In the genomic region with DNA sequence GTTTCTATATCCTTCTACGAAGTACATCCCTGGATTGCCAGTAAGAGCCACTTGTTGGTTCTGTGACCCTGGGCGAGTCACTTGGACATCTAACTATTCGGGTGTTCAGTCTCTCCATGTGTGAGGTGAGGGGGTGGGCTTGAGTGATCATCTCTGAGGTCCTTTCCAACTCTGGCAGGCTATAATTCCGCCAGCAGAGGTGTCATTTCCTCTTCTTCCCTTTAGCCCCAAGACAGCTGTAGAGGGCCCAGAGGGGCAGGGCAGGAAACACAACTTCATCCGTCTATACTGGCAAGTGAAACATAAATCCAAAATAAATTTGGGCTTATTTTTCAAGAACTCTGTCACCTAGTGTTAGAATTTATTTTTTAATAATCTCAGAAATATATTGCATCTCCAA, we compare ENCODE assay signal across 29 cellular contexts. TPM values are rescaled to one million over a fixed set of nuclear protein-coding genes. Genes with fewer than 3 reads are reported as not detected.
"Had no signal": no experiment of that assay in that cellular context is flagged by ENCODE, and none has a peak within 500 bp of the region (broad histone marks: within the 10 kb centered on the region; RNA-seq: fewer than 3 reads in every experiment).

No MANE protein-coding gene starts in this region.

- ATAC-seq: activated naive CD8-positive, alpha-beta T cell treated with anti-CD3 and anti-CD28 coated beads, Interleukin-2, amount 50 U/mL, for 24 hours; activated T-cell treated with anti-CD3 and anti-CD28 coated beads, Interleukin-2, amount 50 U/mL, for 4 hours; body of pancreas; WTC11 had no signal

- H3K9me3 Mint-ChIP-seq: activated CD4-positive, alpha-beta memory T cell treated with anti-CD3 and anti-CD28 coated beads, Interleukin-2, amount 10 ng/mL, durations not matched to agents 7 days and 5 days; activated CD4-positive, alpha-beta T cell treated with anti-CD3 and anti-CD28 coated beads, Interleukin-2, amount 10 ng/mL, durations not matched to agents 7 days and 5 days; activated naive CD4-positive, alpha-beta T cell treated with anti-CD3 and anti-CD28 coated beads for 36 hours; activated naive CD4-positive, alpha-beta T cell treated with anti-CD3 and anti-CD28 coated beads, Interleukin-2, amount 50 U/mL, for 24 hours; activated naive CD8-positive, alpha-beta T cell treated with anti-CD3 and anti-CD28 coated beads for 36 hours; activated naive CD8-positive, alpha-beta T cell treated with anti-CD3 and anti-CD28 coated beads, Interleukin-2, amount 50 U/mL, for 24 hours; activated T-cell treated with anti-CD3 and anti-CD28 coated beads, Interleukin-2, amount 50 U/mL, for 4 hours; activated T-helper 1 cell treated with anti-CD3 and anti-CD28 coated beads, Interleukin-12 subunit alpha, Interleukin-12 subunit beta, Interleukin-2, Interleukin-4 antibody, amounts not matched to agents 30 ng/mL and 10 ng/mL and 1 ng/mL, durations not matched to agents 14 hours and 24 hours and 36 hours; activated T-helper 2 cell treated with anti-CD3 and anti-CD28 coated beads, Interferon-gamma antibody, Interleukin-2, Interleukin-4, amounts not matched to agents 10 μg/mL and 5 μg/mL and 100 μg/mL, durations not matched to agents 14 hours and 24 hours and 36 hours; WTC11 had no signal

- H3K27ac Mint-ChIP-seq: activated CD4-positive, alpha-beta memory T cell treated with anti-CD3 and anti-CD28 coated beads, Interleukin-2, amount 10 ng/mL, durations not matched to agents 7 days and 5 days; activated CD4-positive, alpha-beta T cell treated with anti-CD3 and anti-CD28 coated beads, Interleukin-2, amount 10 ng/mL, durations not matched to agents 7 days and 5 days; activated naive CD4-positive, alpha-beta T cell treated with anti-CD3 and anti-CD28 coated beads for 36 hours; activated naive CD8-positive, alpha-beta T cell treated with anti-CD3 and anti-CD28 coated beads for 36 hours; activated naive CD8-positive, alpha-beta T cell treated with anti-CD3 and anti-CD28 coated beads, Interleukin-2, amount 50 U/mL, for 24 hours; activated T-helper 1 cell treated with anti-CD3 and anti-CD28 coated beads, Interleukin-12 subunit alpha, Interleukin-12 subunit beta, Interleukin-2, Interleukin-4 antibody, amounts not matched to agents 30 ng/mL and 10 ng/mL and 1 ng/mL, durations not matched to agents 14 hours and 24 hours and 36 hours; activated T-helper 2 cell treated with anti-CD3 and anti-CD28 coated beads, Interferon-gamma antibody, Interleukin-2, Interleukin-4, amounts not matched to agents 10 μg/mL and 5 μg/mL and 100 μg/mL, durations not matched to agents 14 hours and 24 hours and 36 hours; WTC11 had no signal

- H3K36me3 Mint-ChIP-seq: activated naive CD4-positive, alpha-beta T cell treated with anti-CD3 and anti-CD28 coated beads, Interleukin-2, amount 50 U/mL, for 24 hours; activated naive CD8-positive, alpha-beta T cell treated with anti-CD3 and anti-CD28 coated beads for 36 hours; WTC11 had no signal

- H3K4me1 Mint-ChIP-seq: activated CD4-positive, alpha-beta memory T cell treated with anti-CD3 and anti-CD28 coated beads, Interleukin-2, amount 10 ng/mL, durations not matched to agents 7 days and 5 days; activated CD4-positive, alpha-beta T cell treated with anti-CD3 and anti-CD28 coated beads, Interleukin-2, amount 10 ng/mL, durations not matched to agents 7 days and 5 days; WTC11 had no signal

- DNase-seq: activated CD4-positive, alpha-beta memory T cell treated with anti-CD3 and anti-CD28 coated beads, Interleukin-2, amount 10 ng/mL, durations not matched to agents 7 days and 5 days; activated CD4-positive, alpha-beta T cell treated with anti-CD3 and anti-CD28 coated beads for 1 hour; activated CD4-positive, alpha-beta T cell treated with anti-CD3 and anti-CD28 coated beads for 4 hours; activated CD4-positive, alpha-beta T cell treated with anti-CD3 and anti-CD28 coated beads, Interleukin-2, amount 10 ng/mL, durations not matched to agents 7 days and 5 days; activated CD4-positive, alpha-beta T cell treated with anti-CD3 and anti-CD28 coated beads, Interleukin-2, amount 50 U/mL, for 4 hours; activated CD8-positive, alpha-beta memory T cell treated with anti-CD3 and anti-CD28 coated beads for 24 hours; activated effector memory CD4-positive, alpha-beta T cell treated with anti-CD3 and anti-CD28 coated beads, Interleukin-2, amount 50 U/mL, for 16 hours; activated naive CD4-positive, alpha-beta T cell treated with anti-CD3 and anti-CD28 coated beads for 36 hours; activated naive CD8-positive, alpha-beta T cell treated with anti-CD3 and anti-CD28 coated beads for 36 hours; activated naive CD8-positive, alpha-beta T cell treated with anti-CD3 and anti-CD28 coated beads, Interleukin-2, amount 50 U/mL, for 24 hours; activated T-cell treated with anti-CD3 and anti-CD28 coated beads, Interleukin-2, amount 50 U/mL, for 4 hours; adrenal gland; amygdala; aorta; body of pancreas; caudate nucleus; cortex of kidney; dermis blood vessel endothelial cell; effector CD8-positive, alpha-beta T cell; esophagus squamous epithelium; head of caudate nucleus; T-helper 2 cell had no signal

- H3K27me3 Mint-ChIP-seq: activated CD4-positive, alpha-beta memory T cell treated with anti-CD3 and anti-CD28 coated beads, Interleukin-2, amount 10 ng/mL, durations not matched to agents 7 days and 5 days had no signal

- H3K4me3 Mint-ChIP-seq: activated CD4-positive, alpha-beta memory T cell treated with anti-CD3 and anti-CD28 coated beads, Interleukin-2, amount 10 ng/mL, durations not matched to agents 7 days and 5 days; activated CD4-positive, alpha-beta T cell treated with anti-CD3 and anti-CD28 coated beads, Interleukin-2, amount 10 ng/mL, durations not matched to agents 7 days and 5 days; activated naive CD4-positive, alpha-beta T cell treated with anti-CD3 and anti-CD28 coated beads for 36 hours; activated naive CD4-positive, alpha-beta T cell treated with anti-CD3 and anti-CD28 coated beads, Interleukin-2, amount 50 U/mL, for 24 hours; activated naive CD8-positive, alpha-beta T cell treated with anti-CD3 and anti-CD28 coated beads for 36 hours; activated naive CD8-positive, alpha-beta T cell treated with anti-CD3 and anti-CD28 coated beads, Interleukin-2, amount 50 U/mL, for 24 hours; activated T-cell treated with anti-CD3 and anti-CD28 coated beads, Interleukin-2, amount 50 U/mL, for 4 hours; activated T-helper 1 cell treated with anti-CD3 and anti-CD28 coated beads, Interleukin-12 subunit alpha, Interleukin-12 subunit beta, Interleukin-2, Interleukin-4 antibody, amounts not matched to agents 30 ng/mL and 10 ng/mL and 1 ng/mL, durations not matched to agents 14 hours and 24 hours and 36 hours; WTC11 had no signal

RNA-seq across cellular contexts. Expression of gene C2CD4A, which starts 38.1 kb away (rescaled TPM):
- total RNA-seq: activated CD4-positive, alpha-beta T cell treated with anti-CD3 and anti-CD28 coated beads, Interleukin-2, amount 10 ng/mL, durations not matched to agents 7 days and 5 days; activated T-helper 2 cell treated with anti-CD3 and anti-CD28 coated beads, Interferon-gamma antibody, Interleukin-2, Interleukin-4, amounts not matched to agents 10 μg/mL and 5 μg/mL and 100 μg/mL, durations not matched to agents 14 hours and 24 hours and 36 hours; fibroblast of lung; fibroblast of villous mesenchyme; T-helper 1 cell treated with Interleukin-12 subunit alpha and Interleukin-12 subunit beta and Interleukin-4 antibody, amounts not matched to agents 30 ng/mL and 1 ng/mL, for 36 hours had no signal
- polyA plus RNA-seq: aorta, fibroblast of lung had no signal
